In genomic region chr6:107440935-107441334, GRCh38 we compare ENCODE assay signal across 7 cellular contexts.
"Had no signal": no experiment of that assay in that cellular context is flagged by ENCODE, and none has a peak within 500 bp of the region (broad histone marks: within the 10 kb centered on the region; RNA-seq: fewer than 3 reads in every experiment).

No MANE protein-coding gene starts in this region.

- ATAC-seq: HepG2, K562 had no signal

- FAIRE-seq: HepG2, HTR-8/SVneo, K562 had no signal

- DNase-seq: IMR-90, KBM-7, KG1 had no signal

- H3K4me3 Mint-ChIP-seq: IgD-negative memory B cell had no signal

- H3K27me3 Mint-ChIP-seq: IgD-negative memory B cell had no signal
